In genomic region chr4:15901996-15902395, GRCh38 we compare ENCODE assay signal across 16 cellular contexts. TPM values are rescaled to one million over a fixed set of nuclear protein-coding genes. Genes with fewer than 3 reads are reported as not detected.
"Had no signal": no experiment of that assay in that cellular context is flagged by ENCODE, and none has a peak within 500 bp of the region (broad histone marks: within the 10 kb centered on the region; RNA-seq: fewer than 3 reads in every experiment).

No MANE protein-coding gene starts in this region.

- H3K36me3 ChIP-seq: cardiac muscle cell, esophagus muscularis mucosa, ovary had no signal

- H3K9me3 ChIP-seq: esophagus muscularis mucosa, ovary had no signal

- H3K27ac Mint-ChIP-seq: activated CD4-positive, alpha-beta T cell treated with anti-CD3 and anti-CD28 coated beads, Interleukin-2, amount 10 ng/mL, durations not matched to agents 24 days and 14 days; T-helper 17 cell; WTC11 had no signal

- H3K4me3 ChIP-seq: cardiac muscle cell, esophagus muscularis mucosa, ovary had no signal

- ATAC-seq: sciatic nerve, T-helper 17 cell, WTC11 had no signal

- H3K27ac ChIP-seq: cardiac muscle cell, esophagus muscularis mucosa, ovary had no signal

- H3K27me3 ChIP-seq: cardiac muscle cell, esophagus muscularis mucosa, ovary had no signal

- H3K9me3 Mint-ChIP-seq: activated CD4-positive, alpha-beta T cell treated with anti-CD3 and anti-CD28 coated beads, Interleukin-2, amount 10 ng/mL, durations not matched to agents 24 days and 14 days had no signal

- H3K4me1 Mint-ChIP-seq: T-helper 17 cell, WTC11 had no signal

- DNase-seq: activated CD4-positive, alpha-beta T cell treated with anti-CD3 and anti-CD28 coated beads, Interleukin-2, amount 10 ng/mL, durations not matched to agents 24 days and 14 days; activated CD8-positive, alpha-beta memory T cell treated with anti-CD3 and anti-CD28 coated beads for 24 hours; activated naive CD4-positive, alpha-beta T cell treated with Interleukin-2 at 50 U/mL for 16 hours; hypothalamus; mesendoderm; ovary; T-helper 17 cell; trophoblast cell had no signal

- H3K4me3 Mint-ChIP-seq: activated CD4-positive, alpha-beta T cell treated with anti-CD3 and anti-CD28 coated beads, Interleukin-2, amount 10 ng/mL, durations not matched to agents 24 days and 14 days; T-helper 17 cell; WTC11 had no signal

RNA-seq across cellular contexts. Expression of gene FGFBP1, which starts 36.5 kb away (rescaled TPM):
- total RNA-seq: activated CD4-positive, alpha-beta T cell treated with anti-CD3 and anti-CD28 coated beads, Interleukin-2, amount 10 ng/mL, durations not matched to agents 24 days and 14 days; cardiac muscle cell; liver; pulmonary artery endothelial cell; sciatic nerve; subcutaneous adipose tissue; T-helper 17 cell; WTC11 had no signal
- polyA plus RNA-seq: cardiac muscle cell, liver, neural cell, ovary had no signal
